In the genomic region with DNA sequence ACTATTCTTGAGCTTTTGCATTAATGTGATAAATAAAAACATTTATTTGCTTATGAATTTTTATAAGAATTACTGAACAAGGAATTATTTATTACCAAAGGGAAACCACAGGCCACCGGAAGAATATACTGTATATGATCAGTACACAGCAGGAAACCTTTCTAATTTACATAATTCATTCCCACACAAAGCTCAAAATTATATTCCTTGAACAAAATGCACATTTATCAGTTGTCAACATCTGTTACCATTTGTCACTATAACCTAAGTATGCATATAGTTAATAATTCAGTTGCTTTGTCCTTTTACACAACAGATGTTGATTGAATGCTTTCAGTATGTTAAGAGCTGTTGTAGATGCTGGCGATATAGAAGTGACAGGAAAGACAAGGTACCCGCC, we compare ENCODE assay signal across 25 cellular contexts.
"Had no signal": no experiment of that assay in that cellular context is flagged by ENCODE, and none has a peak within 500 bp of the region (broad histone marks: within the 10 kb centered on the region; RNA-seq: fewer than 3 reads in every experiment).

No MANE protein-coding gene starts in this region.

- ATAC-seq: effector memory CD8-positive, alpha-beta T cell; gastroesophageal sphincter; lower lobe of right lung; natural killer cell had no signal

- H3K4me1 ChIP-seq: neural progenitor cell, thyroid gland, upper lobe of left lung, uterus had no signal

- H3K9me3 ChIP-seq: esophagus muscularis mucosa, gastroesophageal sphincter, left ventricle myocardium inferior, lower lobe of right lung, ovary, right atrium auricular region, sigmoid colon, thyroid gland, upper lobe of left lung, uterus had no signal

- H3K4me1 Mint-ChIP-seq: mesothelial cell of epicardium, neural progenitor cell had no signal

- DNase-seq: effector memory CD8-positive, alpha-beta T cell; foreskin fibroblast; immature natural killer cell; left ventricle myocardium inferior; lower lobe of right lung; natural killer cell; nucleus accumbens; ovary; sigmoid colon; stimulated activated CD4-positive, alpha-beta T cell treated with anti-CD3 and anti-CD28 coated beads, Interleukin-2, amount 100 ng/mL, for 24 hours; stimulated activated CD4-positive, alpha-beta T cell treated with anti-CD3 and anti-CD28 coated beads, Interleukin-4, amount 100 ng/mL, for 4 hours; stimulated activated naive CD4-positive, alpha-beta T cell; thyroid gland; upper lobe of left lung; uterus had no signal

- H3K36me3 ChIP-seq: ovary, uterus had no signal

- H3K4me3 ChIP-seq: esophagus muscularis mucosa, gastroesophageal sphincter, left ventricle myocardium inferior, lower lobe of right lung, neural progenitor cell, ovary, right atrium auricular region, sigmoid colon, skin epidermis, thyroid gland, upper lobe of left lung, uterus had no signal

- H3K27ac Mint-ChIP-seq: dendritic cell treated with granulocyte-macrophage colony-stimulating factor and Interleukin-4, amounts not matched to agents 40 ng/mL and 50 ng/mL, for 4 days; memory B cell; mesothelial cell of epicardium; natural killer cell; neural progenitor cell had no signal

- H3K4me3 Mint-ChIP-seq: dendritic cell treated with granulocyte-macrophage colony-stimulating factor and Interleukin-4, amounts not matched to agents 40 ng/mL and 50 ng/mL, for 4 days; effector memory CD8-positive, alpha-beta T cell; immature natural killer cell; memory B cell; mesothelial cell of epicardium; natural killer cell; neural progenitor cell had no signal

- H3K9me3 Mint-ChIP-seq: dendritic cell treated with granulocyte-macrophage colony-stimulating factor and Interleukin-4, amounts not matched to agents 40 ng/mL and 50 ng/mL, for 4 days; effector memory CD8-positive, alpha-beta T cell; immature natural killer cell; memory B cell; mesothelial cell of epicardium; natural killer cell; neural progenitor cell had no signal

- FAIRE-seq: keratinocyte had no signal

- H3K27me3 Mint-ChIP-seq: dendritic cell treated with granulocyte-macrophage colony-stimulating factor and Interleukin-4, amounts not matched to agents 40 ng/mL and 50 ng/mL, for 4 days; effector memory CD8-positive, alpha-beta T cell; memory B cell had no signal

- H3K27me3 ChIP-seq: esophagus muscularis mucosa, gastroesophageal sphincter, neural progenitor cell, ovary, right atrium auricular region, sigmoid colon, thyroid gland, upper lobe of left lung, uterus had no signal

- H3K36me3 Mint-ChIP-seq: natural killer cell had no signal

- H3K27ac ChIP-seq: epithelial cell of prostate, lower lobe of right lung, neural progenitor cell, ovary, skin epidermis, thyroid gland, upper lobe of left lung, uterus had no signal
